11 cellular contexts compared by ENCODE assay signal in genomic region chr2:28338754-28339325, GRCh38. TPM values are rescaled to one million over a fixed set of nuclear protein-coding genes. Genes with fewer than 3 reads are reported as not detected.
DNase-seq lines count a peak whose midpoint lies in the region; ATAC-seq and TF ChIP-seq lines count a peak whose summit lies in the region.
"Had no signal": no experiment of that assay in that cellular context is flagged by ENCODE, and none has a peak within 500 bp of the region (broad histone marks: within the 10 kb centered on the region; RNA-seq: fewer than 3 reads in every experiment).

No MANE protein-coding gene starts in this region.

- peak overlapping the region; percentile 37 for H3K27ac ChIP-seq in muscle layer of colon (ENCODE audit: low read depth, low read length)
- peak overlapping the region in 3 of 4 donors; percentile 11 to 75 (median 63) for H3K27ac ChIP-seq in tibial nerve

- no peaks in the 10 kb centered on the region for H3K4me1 Mint-ChIP-seq in activated CD8-positive, alpha-beta T cell treated with anti-CD3 and anti-CD28 coated beads for 36 hours (ENCODE audit: low read depth)
- H3K4me1 Mint-ChIP-seq in activated CD8-positive, alpha-beta T cell treated with anti-CD3 and anti-CD28 coated beads, Interleukin-2, amount 10 ng/mL, durations not matched to agents 7 days and 5 days (ENCODE audit: low read depth) = peaks cover 9% of the 10 kb centered on the region
- H3K4me1 Mint-ChIP-seq in effector memory CD8-positive, alpha-beta T cell (ENCODE audit: low read depth in 2 of 2) = peaks cover 5 to 16% of the 10 kb centered on the region in 2 donors

- TF ChIP-seq CTCF in activated CD8-positive, alpha-beta T cell treated with anti-CD3 and anti-CD28 coated beads for 36 hours (IDR thresholded peaks at IDR 0.05) = no peak
- no peak for TF ChIP-seq CTCF in tibial nerve (IDR thresholded peaks at IDR 0.05)

- CTCF ChIA-PET in activated CD8-positive, alpha-beta T cell treated with anti-CD3 and anti-CD28 coated beads for 36 hours (lab: Charles Lee) = no interaction called here
- CTCF ChIA-PET in activated CD8-positive, alpha-beta T cell treated with anti-CD3 and anti-CD28 coated beads, Interleukin-2, amount 10 ng/mL, durations not matched to agents 7 days and 5 days (lab: Charles Lee) = no interaction called here

- H3K9me3 ChIP-seq in muscle layer of colon (ENCODE audit: low read length) (no peaks in the 10 kb centered on the region), tibial nerve (no peaks in the 10 kb centered on the region)
- H3K9me3 ChIP-seq: testis had no signal

- POLR2A ChIA-PET in activated CD8-positive, alpha-beta T cell treated with anti-CD3 and anti-CD28 coated beads for 36 hours (lab: Charles Lee) = no interaction called here
- POLR2A ChIA-PET in activated CD8-positive, alpha-beta T cell treated with anti-CD3 and anti-CD28 coated beads, Interleukin-2, amount 10 ng/mL, durations not matched to agents 7 days and 5 days (lab: Charles Lee) = no interaction called here

- ATAC-seq in activated CD8-positive, alpha-beta T cell treated with anti-CD3 and anti-CD28 coated beads for 36 hours = no peak
- no peak for ATAC-seq in activated CD8-positive, alpha-beta T cell treated with anti-CD3 and anti-CD28 coated beads, Interleukin-2, amount 10 ng/mL, durations not matched to agents 7 days and 5 days
- ATAC-seq in effector memory CD8-positive, alpha-beta T cell (replicated peaks) = no peak

- peak overlapping the region in 1 of 2 donors; percentile 5 for H3K4me3 ChIP-seq in muscle layer of colon (ENCODE audit: low read depth in 1 of 2, low read length in 2 of 2)
- no peak overlapping the region for H3K4me3 ChIP-seq in tibial nerve
- H3K4me3 ChIP-seq: testis had no signal

- TF ChIP-seq POLR2A in tibial nerve (IDR thresholded peaks at IDR 0.05) = no peak

- H3K4me3 Mint-ChIP-seq in activated CD8-positive, alpha-beta T cell treated with anti-CD3 and anti-CD28 coated beads for 36 hours = no peak overlapping the region
- no peak overlapping the region for H3K4me3 Mint-ChIP-seq in activated CD8-positive, alpha-beta T cell treated with anti-CD3 and anti-CD28 coated beads, Interleukin-2, amount 10 ng/mL, durations not matched to agents 7 days and 5 days
- H3K4me3 Mint-ChIP-seq in effector memory CD8-positive, alpha-beta T cell = no peak overlapping the region

- intact Hi-C loops in activated CD8-positive, alpha-beta T cell treated with anti-CD3 and anti-CD28 coated beads for 36 hours (cut with micrococcal nuclease) = no loop called here

- no peak overlapping the region for H3K9ac ChIP-seq in muscle layer of colon (ENCODE audit: low read length)

- 81 to 83% methylated on average over 9 of the region's 9 CpGs for WGBS in tibial nerve, 2 donors

- H3K4me1 ChIP-seq in muscle layer of colon (ENCODE audit: insufficient read depth, low read length) = peaks cover 30% of the 10 kb centered on the region
- H3K4me1 ChIP-seq in tibial nerve = peaks cover 4 to 62% (median 33%) of the 10 kb centered on the region in 4 donors

- H3K27me3 Mint-ChIP-seq in activated CD8-positive, alpha-beta T cell treated with anti-CD3 and anti-CD28 coated beads for 36 hours = no peaks in the 10 kb centered on the region
- no peaks in the 10 kb centered on the region for H3K27me3 Mint-ChIP-seq in activated CD8-positive, alpha-beta T cell treated with anti-CD3 and anti-CD28 coated beads, Interleukin-2, amount 10 ng/mL, durations not matched to agents 7 days and 5 days (ENCODE audit: low read depth)
- no peaks in the 10 kb centered on the region for H3K27me3 Mint-ChIP-seq in effector memory CD8-positive, alpha-beta T cell

- H3K27me3 ChIP-seq in muscle layer of colon (ENCODE audit: control insufficient read depth in 1 of 2, insufficient read depth in 2 of 2, low read length in 2 of 2) = no peaks in the 10 kb centered on the region
- H3K27me3 ChIP-seq in tibial nerve = no peaks in the 10 kb centered on the region
- H3K27me3 ChIP-seq: testis had no signal

- H3K36me3 ChIP-seq in muscle layer of colon (ENCODE audit: insufficient read depth, low read length) (no peaks in the 10 kb centered on the region), tibial nerve (no peaks in the 10 kb centered on the region)

- no peaks in the 10 kb centered on the region for H3K36me3 Mint-ChIP-seq in activated CD8-positive, alpha-beta T cell treated with anti-CD3 and anti-CD28 coated beads for 36 hours (ENCODE audit: low read depth)
- H3K36me3 Mint-ChIP-seq in activated CD8-positive, alpha-beta T cell treated with anti-CD3 and anti-CD28 coated beads, Interleukin-2, amount 10 ng/mL, durations not matched to agents 7 days and 5 days (ENCODE audit: low read depth) = no peaks in the 10 kb centered on the region
- peaks cover 3% of the 10 kb centered on the region for H3K36me3 Mint-ChIP-seq in effector memory CD8-positive, alpha-beta T cell (ENCODE audit: insufficient read depth)

- no peaks in the 10 kb centered on the region for H3K9me3 Mint-ChIP-seq in activated CD8-positive, alpha-beta T cell treated with anti-CD3 and anti-CD28 coated beads for 36 hours
- no peaks in the 10 kb centered on the region for H3K9me3 Mint-ChIP-seq in activated CD8-positive, alpha-beta T cell treated with anti-CD3 and anti-CD28 coated beads, Interleukin-2, amount 10 ng/mL, durations not matched to agents 7 days and 5 days (ENCODE audit: insufficient read depth)
- no peaks in the 10 kb centered on the region for H3K9me3 Mint-ChIP-seq in effector memory CD8-positive, alpha-beta T cell

- peak overlapping the region; percentile 32 for H3K27ac Mint-ChIP-seq in activated CD8-positive, alpha-beta T cell treated with anti-CD3 and anti-CD28 coated beads for 36 hours
- no peak overlapping the region for H3K27ac Mint-ChIP-seq in activated CD8-positive, alpha-beta T cell treated with anti-CD3 and anti-CD28 coated beads, Interleukin-2, amount 10 ng/mL, durations not matched to agents 7 days and 5 days
- H3K27ac Mint-ChIP-seq in effector memory CD8-positive, alpha-beta T cell = peak overlapping the region; percentile 36 to 73

- DNase-seq in activated CD8-positive, alpha-beta T cell treated with anti-CD3 and anti-CD28 coated beads for 36 hours = no peak
- DNase-seq in activated CD8-positive, alpha-beta T cell treated with anti-CD3 and anti-CD28 coated beads, Interleukin-2, amount 10 ng/mL, durations not matched to agents 7 days and 5 days = no peak
- DNase-seq in effector memory CD8-positive, alpha-beta T cell = no peak
- no peak for DNase-seq in tibial nerve (ENCODE audit: low spot score in 2 of 2)
- DNase-seq in NCI-H1105 treated with DMSO at 0.1 percent for 48 hours (lab: John Stamatoyannopoulos, UW) = no peak
- DNase-seq in T1000 (lab: John Stamatoyannopoulos, UW) = no peak
- DNase-seq in 8988T = no peak
- DNase-seq: GF-D8, NCI-H446 treated with DMSO at 0.1 percent for 48 hours had no signal

- TF ChIP-seq EP300 in tibial nerve (IDR thresholded peaks at IDR 0.05) = no peak

RNA-seq across cellular contexts. Expression of gene FOSL2, which starts 53.8 kb away (rescaled TPM):
- total RNA-seq in activated CD8-positive, alpha-beta T cell treated with anti-CD3 and anti-CD28 coated beads for 36 hours = 100 to 1,000 TPM; 114 to 119 TPM
- total RNA-seq in activated CD8-positive, alpha-beta T cell treated with anti-CD3 and anti-CD28 coated beads, Interleukin-2, amount 10 ng/mL, durations not matched to agents 7 days and 5 days = 10 to 100 TPM; 37.3 to 40.9 TPM
- 100 to 1,000 TPM; 141 to 207 (median 190) TPM for total RNA-seq in tibial nerve
